ENCODE assay signal across 22 cellular contexts in the genomic region with DNA sequence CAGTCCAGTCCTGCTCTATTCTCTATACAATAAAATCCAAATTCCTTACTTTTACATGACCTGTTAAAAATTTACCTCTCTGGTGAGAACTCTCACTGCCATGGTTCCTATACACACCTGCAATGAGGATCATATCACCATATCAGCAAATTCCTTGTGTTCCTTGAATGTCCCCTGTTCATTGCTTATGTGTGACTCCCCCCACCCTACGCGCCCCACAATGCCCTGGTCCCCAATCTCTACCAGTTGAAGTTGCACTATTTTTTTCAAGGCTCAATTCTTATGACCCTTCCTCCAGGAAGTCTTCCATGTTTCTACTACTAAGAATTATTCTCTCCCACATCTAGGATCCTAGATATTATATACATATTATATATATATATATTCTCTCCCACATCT.
"Had no signal": no experiment of that assay in that cellular context is flagged by ENCODE, and none has a peak within 500 bp of the region (broad histone marks: within the 10 kb centered on the region; RNA-seq: fewer than 3 reads in every experiment).

No MANE protein-coding gene starts in this region.

- H3K27me3 Mint-ChIP-seq: activated naive CD8-positive, alpha-beta T cell treated with anti-CD3 and anti-CD28 coated beads, Interleukin-2, amount 50 U/mL, for 24 hours; stimulated activated naive CD8-positive, alpha-beta T cell treated with anti-CD3 and anti-CD28 coated beads, Interleukin-15, Interleukin-2, amounts not matched to agents 100 ng/mL and 50 ng/mL, for 24 hours; type B pancreatic cell had no signal

- H3K9me3 Mint-ChIP-seq: activated CD4-positive, alpha-beta T cell treated with anti-CD3 and anti-CD28 coated beads, Interleukin-2, amount 10 ng/mL, durations not matched to agents 24 days and 14 days; activated naive CD8-positive, alpha-beta T cell treated with anti-CD3 and anti-CD28 coated beads, Interleukin-2, amount 50 U/mL, for 24 hours; activated T-helper 2 cell treated with anti-CD3 and anti-CD28 coated beads, Interferon-gamma antibody, Interleukin-2, Interleukin-4, amounts not matched to agents 10 μg/mL and 5 μg/mL and 100 μg/mL, durations not matched to agents 14 hours and 24 hours and 36 hours; stimulated activated naive CD8-positive, alpha-beta T cell treated with anti-CD3 and anti-CD28 coated beads, Interleukin-15, Interleukin-2, amounts not matched to agents 100 ng/mL and 50 ng/mL, for 24 hours; T-helper 2 cell treated with Interferon-gamma antibody and Interleukin-4, amounts not matched to agents 5 μg/mL and 100 μg/mL, for 36 hours; type B pancreatic cell had no signal

- DNase-seq: activated CD8-positive, alpha-beta memory T cell treated with anti-CD3 and anti-CD28 coated beads, Interleukin-2, amount 50 U/mL, for 4 hours; activated naive CD8-positive, alpha-beta T cell treated with anti-CD3 and anti-CD28 coated beads, Interleukin-2, amount 50 U/mL, for 24 hours; activated T-cell treated with anti-CD3 and anti-CD28 coated beads, Interleukin-2, amount 50 U/mL, for 1 hour; amygdala; caudate nucleus; islet precursor cell; left ventricle myocardium inferior; mucosa of descending colon; posterior cingulate gyrus; right cardiac atrium; spleen; stimulated activated CD4-positive, alpha-beta T cell treated with anti-CD3 and anti-CD28 coated beads, Interleukin-4, amount 100 ng/mL, for 1 hour; substantia nigra; T-helper 1 cell; uterus had no signal

- H3K27ac Mint-ChIP-seq: activated CD4-positive, alpha-beta T cell treated with anti-CD3 and anti-CD28 coated beads, Interleukin-2, amount 10 ng/mL, durations not matched to agents 24 days and 14 days; activated naive CD8-positive, alpha-beta T cell treated with anti-CD3 and anti-CD28 coated beads, Interleukin-2, amount 50 U/mL, for 24 hours; activated T-helper 2 cell treated with anti-CD3 and anti-CD28 coated beads, Interferon-gamma antibody, Interleukin-2, Interleukin-4, amounts not matched to agents 10 μg/mL and 5 μg/mL and 100 μg/mL, durations not matched to agents 14 hours and 24 hours and 36 hours; nephron; stimulated activated naive CD8-positive, alpha-beta T cell treated with anti-CD3 and anti-CD28 coated beads, Interleukin-15, Interleukin-2, amounts not matched to agents 100 ng/mL and 50 ng/mL, for 24 hours; T-helper 2 cell treated with Interferon-gamma antibody and Interleukin-4, amounts not matched to agents 5 μg/mL and 100 μg/mL, for 36 hours; type B pancreatic cell had no signal

- H3K4me1 Mint-ChIP-seq: activated CD4-positive, alpha-beta T cell treated with anti-CD3 and anti-CD28 coated beads, Interleukin-2, amount 10 ng/mL, durations not matched to agents 24 days and 14 days; activated naive CD8-positive, alpha-beta T cell treated with anti-CD3 and anti-CD28 coated beads, Interleukin-2, amount 50 U/mL, for 24 hours; nephron had no signal

- H3K4me3 Mint-ChIP-seq: activated CD4-positive, alpha-beta T cell treated with anti-CD3 and anti-CD28 coated beads, Interleukin-2, amount 10 ng/mL, durations not matched to agents 24 days and 14 days; activated naive CD8-positive, alpha-beta T cell treated with anti-CD3 and anti-CD28 coated beads, Interleukin-2, amount 50 U/mL, for 24 hours; nephron; stimulated activated naive CD8-positive, alpha-beta T cell treated with anti-CD3 and anti-CD28 coated beads, Interleukin-15, Interleukin-2, amounts not matched to agents 100 ng/mL and 50 ng/mL, for 24 hours; T-helper 2 cell treated with Interferon-gamma antibody and Interleukin-4, amounts not matched to agents 5 μg/mL and 100 μg/mL, for 36 hours; type B pancreatic cell had no signal

- H3K36me3 Mint-ChIP-seq: type B pancreatic cell had no signal

- ATAC-seq: activated naive CD8-positive, alpha-beta T cell treated with anti-CD3 and anti-CD28 coated beads, Interleukin-2, amount 50 U/mL, for 24 hours; gastroesophageal sphincter; mucosa of descending colon; right cardiac atrium had no signal
